26 cellular contexts compared by ENCODE assay signal in the genomic region with DNA sequence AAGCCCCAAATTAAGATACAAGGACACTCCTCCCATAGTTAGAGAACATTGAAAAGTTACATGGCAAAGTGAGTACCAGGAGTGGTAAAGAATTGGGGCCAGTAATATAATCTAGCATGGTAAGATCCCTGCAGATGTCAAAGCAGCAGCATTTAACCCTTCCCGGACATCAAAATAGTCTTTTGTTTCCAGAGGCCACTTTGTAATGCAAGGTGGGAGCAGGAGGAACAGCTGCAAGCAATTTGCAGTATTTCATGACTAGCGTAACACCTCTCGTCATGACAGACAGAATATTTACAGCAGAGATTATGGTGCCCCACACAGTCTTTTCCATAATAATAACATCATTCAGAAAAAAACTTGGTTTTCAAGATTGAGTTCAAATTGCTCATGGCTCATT.
"Had no signal": no experiment of that assay in that cellular context is flagged by ENCODE, and none has a peak within 500 bp of the region (broad histone marks: within the 10 kb centered on the region; RNA-seq: fewer than 3 reads in every experiment).

No MANE protein-coding gene starts in this region.

- H3K9me3 ChIP-seq: lower lobe of right lung, pancreas, prostate gland, tibial nerve, uterus had no signal

- H3K4me1 ChIP-seq: lower lobe of right lung, pancreas, prostate gland, spleen, tibial nerve, uterus had no signal

- DNase-seq: heart right ventricle; immature natural killer cell; kidney; left colon; lower lobe of right lung; mammary epithelial cell; mesenchymal stem cell; naive thymus-derived CD8-positive, alpha-beta T cell; nucleus accumbens; pancreas; posterior cingulate gyrus; small intestine; spleen; stimulated activated CD4-positive, alpha-beta T cell treated with anti-CD3 and anti-CD28 coated beads, Interleukin-4, amount 100 ng/mL, for 24 hours; stimulated activated naive CD4-positive, alpha-beta T cell; uterus had no signal

- H3K79me2 ChIP-seq: hepatocyte had no signal

- H3K27ac Mint-ChIP-seq: immature natural killer cell; naive thymus-derived CD8-positive, alpha-beta T cell; nephron; stimulated activated effector memory CD8-positive, alpha-beta T cell treated with anti-CD3 and anti-CD28 coated beads, Interleukin-12 subunit alpha, Interleukin-12 subunit beta, amount 100 ng/mL, for 72 hours; stimulated activated naive CD8-positive, alpha-beta T cell treated with anti-CD3 and anti-CD28 coated beads, Interleukin-15, Interleukin-2, amounts not matched to agents 100 ng/mL and 50 ng/mL, for 24 hours; type B pancreatic cell had no signal

- ATAC-seq: left colon; lower lobe of right lung; naive thymus-derived CD8-positive, alpha-beta T cell; pancreas; sciatic nerve; stimulated activated effector memory CD8-positive, alpha-beta T cell treated with anti-CD3 and anti-CD28 coated beads, Interleukin-12 subunit alpha, Interleukin-12 subunit beta, amount 100 ng/mL, for 72 hours had no signal

- H3K27ac ChIP-seq: hepatocyte, lower lobe of right lung, pancreas, prostate gland, spleen, tibial nerve, uterus had no signal

- H3K36me3 ChIP-seq: heart right ventricle, lower lobe of right lung, pancreas, prostate gland, spleen, tibial nerve, uterus had no signal

- H3K9me3 Mint-ChIP-seq: stimulated activated effector memory CD8-positive, alpha-beta T cell treated with anti-CD3 and anti-CD28 coated beads, Interleukin-12 subunit alpha, Interleukin-12 subunit beta, amount 100 ng/mL, for 72 hours; type B pancreatic cell had no signal

- H3K4me2 ChIP-seq: hepatocyte had no signal

- H3K27me3 Mint-ChIP-seq: stimulated activated naive CD8-positive, alpha-beta T cell treated with anti-CD3 and anti-CD28 coated beads, Interleukin-15, Interleukin-2, amounts not matched to agents 100 ng/mL and 50 ng/mL, for 24 hours; type B pancreatic cell had no signal

- H3K36me3 Mint-ChIP-seq: immature natural killer cell; stimulated activated effector memory CD8-positive, alpha-beta T cell treated with anti-CD3 and anti-CD28 coated beads, Interleukin-12 subunit alpha, Interleukin-12 subunit beta, amount 100 ng/mL, for 72 hours; type B pancreatic cell had no signal

- H3K4me3 ChIP-seq: heart right ventricle, hepatocyte, lower lobe of right lung, pancreas, prostate gland, spleen, tibial nerve, uterus had no signal

- FAIRE-seq: islet of Langerhans, kidney, pancreas, small intestine had no signal

- H3K4me3 Mint-ChIP-seq: immature natural killer cell; naive thymus-derived CD8-positive, alpha-beta T cell; nephron; neural crest cell; stimulated activated effector memory CD8-positive, alpha-beta T cell treated with anti-CD3 and anti-CD28 coated beads, Interleukin-12 subunit alpha, Interleukin-12 subunit beta, amount 100 ng/mL, for 72 hours; stimulated activated naive CD8-positive, alpha-beta T cell treated with anti-CD3 and anti-CD28 coated beads, Interleukin-15, Interleukin-2, amounts not matched to agents 100 ng/mL and 50 ng/mL, for 24 hours; type B pancreatic cell had no signal

- H3K4me1 Mint-ChIP-seq: immature natural killer cell; naive thymus-derived CD8-positive, alpha-beta T cell; neural crest cell; stimulated activated effector memory CD8-positive, alpha-beta T cell treated with anti-CD3 and anti-CD28 coated beads, Interleukin-12 subunit alpha, Interleukin-12 subunit beta, amount 100 ng/mL, for 72 hours had no signal

- H2AFZ ChIP-seq: hepatocyte had no signal

- H3K27me3 ChIP-seq: heart right ventricle, hepatocyte, pancreas, spleen, tibial nerve, uterus had no signal
